ENCODE assay signal across 27 cellular contexts in the genomic region with DNA sequence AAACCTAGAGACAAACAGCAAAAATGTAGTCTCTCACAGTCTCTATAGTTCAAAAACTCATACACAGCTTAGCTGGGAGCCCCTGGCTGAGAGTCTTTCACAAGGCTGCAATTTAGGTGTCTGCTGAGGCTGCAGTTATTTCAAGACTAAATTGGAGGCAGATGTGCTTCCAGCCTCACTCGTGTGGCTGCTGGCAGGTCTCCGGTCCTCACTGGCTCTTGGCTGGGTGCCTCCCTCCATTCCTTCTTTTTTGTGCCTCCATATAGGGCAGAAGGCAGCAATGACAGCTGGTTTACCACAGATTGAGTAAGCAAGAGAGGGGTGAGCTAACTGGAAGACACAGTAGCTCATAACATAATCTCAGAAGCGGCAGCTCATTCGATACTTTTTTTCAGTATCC.
"Had no signal": no experiment of that assay in that cellular context is flagged by ENCODE, and none has a peak within 500 bp of the region (broad histone marks: within the 10 kb centered on the region; RNA-seq: fewer than 3 reads in every experiment).

No MANE protein-coding gene starts in this region.

- H3K27me3 Mint-ChIP-seq: activated CD4-positive, alpha-beta memory T cell treated with anti-CD3 and anti-CD28 coated beads, Interleukin-2, amount 10 ng/mL, durations not matched to agents 7 days and 5 days; activated CD4-positive, alpha-beta T cell treated with anti-CD3 and anti-CD28 coated beads for 36 hours; activated naive CD8-positive, alpha-beta T cell treated with anti-CD3 and anti-CD28 coated beads for 36 hours; activated T-helper 17 cell treated with anti-CD3 and anti-CD28 coated beads, Interleukin-2, amount 50 U/mL, for 72 hours; T-helper 17 cell had no signal

- H3K4me3 ChIP-seq: Peyer's patch, SJCRH30 had no signal

- DNase-seq: activated CD4-positive, alpha-beta memory T cell treated with anti-CD3 and anti-CD28 coated beads, Interleukin-2, amount 10 ng/mL, durations not matched to agents 7 days and 5 days; activated CD4-positive, alpha-beta T cell treated with anti-CD3 and anti-CD28 coated beads for 36 hours; activated CD4-positive, alpha-beta T cell treated with anti-CD3 and anti-CD28 coated beads, Interleukin-2, amount 50 U/mL, for 1 hour; activated CD4-positive, CD25-positive, alpha-beta regulatory T cell; activated gamma-delta T cell; activated naive CD4-positive, alpha-beta T cell treated with anti-CD3 and anti-CD28 coated beads for 36 hours; activated naive CD8-positive, alpha-beta T cell treated with anti-CD3 and anti-CD28 coated beads for 36 hours; activated T-cell treated with anti-CD3 and anti-CD28 coated beads for 4 hours; activated T-cell treated with anti-CD3 and anti-CD28 coated beads, Interleukin-2, amount 50 U/mL, for 48 hours; anterior cingulate cortex; cerebellar nuclear complex; MV-4-11; NCI-H1092 treated with DMSO at 0.1 percent for 48 hours; NCI-H1436 treated with DMSO at 0.1 percent for 48 hours; NCI-H187; NCI-H524 treated with DMSO at 0.1 percent for 48 hours; NCI-H82; Peyer's patch; Right ventricle myocardium superior; SJCRH30; T-helper 17 cell; T-helper 9 cell had no signal

- ATAC-seq: activated CD4-positive, alpha-beta T cell treated with anti-CD3 and anti-CD28 coated beads for 36 hours; activated T-helper 17 cell treated with anti-CD3 and anti-CD28 coated beads, Interleukin-2, amount 50 U/mL, for 72 hours; T-helper 17 cell had no signal

- H3K4me2 ChIP-seq: KMS-11 had no signal

- H3K27ac Mint-ChIP-seq: activated CD4-positive, alpha-beta memory T cell treated with anti-CD3 and anti-CD28 coated beads, Interleukin-2, amount 10 ng/mL, durations not matched to agents 7 days and 5 days; activated CD4-positive, alpha-beta T cell treated with anti-CD3 and anti-CD28 coated beads for 36 hours; activated naive CD4-positive, alpha-beta T cell treated with anti-CD3 and anti-CD28 coated beads for 36 hours; activated naive CD8-positive, alpha-beta T cell treated with anti-CD3 and anti-CD28 coated beads for 36 hours; activated T-helper 17 cell treated with anti-CD3 and anti-CD28 coated beads, Interleukin-2, amount 50 U/mL, for 72 hours; T-helper 17 cell had no signal

- H3K27me3 ChIP-seq: Peyer's patch, SJCRH30 had no signal

- H3K9ac ChIP-seq: KMS-11 had no signal

- H3K4me1 ChIP-seq: Peyer's patch, SJCRH30 had no signal

- FAIRE-seq: TTC549 had no signal

- H3K4me1 Mint-ChIP-seq: activated CD4-positive, alpha-beta memory T cell treated with anti-CD3 and anti-CD28 coated beads, Interleukin-2, amount 10 ng/mL, durations not matched to agents 7 days and 5 days; activated CD4-positive, alpha-beta T cell treated with anti-CD3 and anti-CD28 coated beads for 36 hours; activated naive CD8-positive, alpha-beta T cell treated with anti-CD3 and anti-CD28 coated beads for 36 hours; activated T-helper 17 cell treated with anti-CD3 and anti-CD28 coated beads, Interleukin-2, amount 50 U/mL, for 72 hours; T-helper 17 cell had no signal

- H3K36me3 Mint-ChIP-seq: activated naive CD8-positive, alpha-beta T cell treated with anti-CD3 and anti-CD28 coated beads for 36 hours had no signal

- H3K27ac ChIP-seq: KMS-11, Peyer's patch, RWPE1, SJCRH30, VCaP had no signal

- H3K36me3 ChIP-seq: Peyer's patch, SJCRH30 had no signal

- H3K4me3 Mint-ChIP-seq: activated CD4-positive, alpha-beta memory T cell treated with anti-CD3 and anti-CD28 coated beads, Interleukin-2, amount 10 ng/mL, durations not matched to agents 7 days and 5 days; activated CD4-positive, alpha-beta T cell treated with anti-CD3 and anti-CD28 coated beads for 36 hours; activated naive CD4-positive, alpha-beta T cell treated with anti-CD3 and anti-CD28 coated beads for 36 hours; activated naive CD8-positive, alpha-beta T cell treated with anti-CD3 and anti-CD28 coated beads for 36 hours; activated T-helper 17 cell treated with anti-CD3 and anti-CD28 coated beads, Interleukin-2, amount 50 U/mL, for 72 hours; T-helper 17 cell had no signal
